ENCODE assay signal across 16 cellular contexts in genomic region chr3:133840767-133841166, GRCh38. TPM values are rescaled to one million over a fixed set of nuclear protein-coding genes. Genes with fewer than 3 reads are reported as not detected.
A peak's percentile ranks its signal among the peaks of the same experiment; 100 is the strongest.
DNase-seq lines count a peak whose midpoint lies in the region; TF ChIP-seq lines count a peak whose summit lies in the region.
"Had no signal": no experiment of that assay in that cellular context is flagged by ENCODE, and none has a peak within 500 bp of the region (broad histone marks: within the 10 kb centered on the region; RNA-seq: fewer than 3 reads in every experiment).

No MANE protein-coding gene starts in this region.

- H2BK15ac ChIP-seq in neuronal stem cell (ENCODE audit: low read length), result no peak overlapping the region

- no peaks in the 10 kb centered on the region for H3K4me1 Mint-ChIP-seq in CD14-positive monocyte
- H3K4me1 Mint-ChIP-seq: GM23338 had no signal

- no peak overlapping the region for H2BK120ac ChIP-seq in neuronal stem cell (ENCODE audit: low read depth, low read length)

- H3K4me3 Mint-ChIP-seq in CD14-positive monocyte, result no peak overlapping the region
- H3K4me3 Mint-ChIP-seq: CD8-positive, alpha-beta T cell; GM23338 had no signal

- H3K4me1 ChIP-seq in neuronal stem cell (ENCODE audit: control insufficient read depth in 2 of 2, insufficient read depth in 1 of 2, low read depth in 1 of 2, low read length in 2 of 2) (peaks cover 0 to 2% of the 10 kb centered on the region in 2 donors), sigmoid colon (no peaks in the 10 kb centered on the region), BE2C (no peaks in the 10 kb centered on the region)
- H3K4me1 ChIP-seq: A549 had no signal

- H3K4me2 ChIP-seq in neuronal stem cell (ENCODE audit: insufficient read depth, low read length, poor library complexity, severe bottlenecking), result no peak overlapping the region
- H3K4me2 ChIP-seq: A549, BLaER1, GM23338 had no signal

- peak overlapping the region; percentile 1 for H3K23ac ChIP-seq in neuronal stem cell (ENCODE audit: low read depth, low read length, poor library complexity)

- no peak for TF ChIP-seq EP300 in sigmoid colon (IDR thresholded peaks at IDR 0.05)

- H3K4me3 ChIP-seq in neuronal stem cell (ENCODE audit: low read length in 2 of 2) (no peak overlapping the region), sigmoid colon (no peak overlapping the region), BE2C (ENCODE audit: low read depth, low read length) (no peak overlapping the region)
- H3K4me3 ChIP-seq: A549, BLaER1, GM23338 had no signal

- H3K27me3 Mint-ChIP-seq in CD14-positive monocyte (ENCODE audit: low read depth in 3 of 3), result peaks cover 1 to 4% (median 2%) of the 10 kb centered on the region in 3 donors

- H3K9ac ChIP-seq in neuronal stem cell (ENCODE audit: low read depth, low read length, poor library complexity), result peak overlapping the region; percentile 12
- H3K9ac ChIP-seq: BLaER1 had no signal

- no peak overlapping the region for H4K91ac ChIP-seq in neuronal stem cell (ENCODE audit: low read depth, low read length, poor library complexity)

- H3K36me3 ChIP-seq in neuronal stem cell (replicated peaks in 1 of 2; ENCODE audit: control insufficient read depth in 2 of 2, insufficient read depth in 2 of 2, low read length in 2 of 2) (peaks cover 0 to 12% of the 10 kb centered on the region in 2 donors), sigmoid colon (peaks cover 0 to 9% (median 3%) of the 10 kb centered on the region in 4 donors), BE2C (no peaks in the 10 kb centered on the region)
- H3K36me3 ChIP-seq: BLaER1 had no signal

- TF ChIP-seq CTCF in CD14-positive monocyte (IDR thresholded peaks at IDR 0.05) (no peak), sigmoid colon (IDR thresholded peaks at IDR 0.05) (no peak), BE2C (IDR thresholded peaks at IDR 0.05; ENCODE audit: low read depth, low read length) (no peak)

- peak overlapping the region; percentile 34 for H3K18ac ChIP-seq in neuronal stem cell (ENCODE audit: low read length)

- H3K27ac ChIP-seq in neuronal stem cell (replicated peaks; ENCODE audit: low read length) (no peak overlapping the region), sigmoid colon (no peak overlapping the region)
- H3K27ac ChIP-seq: 22Rv1, A549, BLaER1 had no signal

- no peak for TF ChIP-seq POLR2A in sigmoid colon (IDR thresholded peaks at IDR 0.05)

- H3K27me3 ChIP-seq in neuronal stem cell (ENCODE audit: control insufficient read depth in 3 of 3, insufficient read depth in 3 of 3, low read depth in 1 of 3, low read length in 3 of 3) (peaks cover 0 to 4% (median 0%) of the 10 kb centered on the region in 3 experiments), sigmoid colon (no peaks in the 10 kb centered on the region), BE2C (no peaks in the 10 kb centered on the region)
- H3K27me3 ChIP-seq: BLaER1 had no signal

- WGBS in neuronal stem cell (ENCODE audit: extremely low coverage in 2 of 2, insufficient read length in 2 of 2, insufficient replicate concordance in 1 of 2), 2 donors, result no CpG with 5 or more reads among the region's 6 CpGs
- 87 to 88% methylated on average over 6 of the region's 6 CpGs for WGBS in sigmoid colon, 2 donors

- no peak overlapping the region for H4K8ac ChIP-seq in neuronal stem cell (ENCODE audit: low read depth, low read length)

- peak overlapping the region; percentile 43 for H3K14ac ChIP-seq in neuronal stem cell (ENCODE audit: low read length)

- H2BK12ac ChIP-seq in neuronal stem cell (ENCODE audit: low read length), result no peak overlapping the region

- H3K4ac ChIP-seq in neuronal stem cell (ENCODE audit: low read length), result no peak overlapping the region

- intact Hi-C loops in CD14-positive monocyte (cut with micrococcal nuclease), result no loop called here
- intact Hi-C loops in sigmoid colon (cut with DNase I), result no loop called here

- no peak overlapping the region for H3K27ac Mint-ChIP-seq in CD14-positive monocyte
- H3K27ac Mint-ChIP-seq: CD8-positive, alpha-beta T cell; GM23338 had no signal

- peaks cover 0 to 2% of the 10 kb centered on the region in 2 donors for H3K9me3 ChIP-seq in neuronal stem cell (replicated peaks in 1 of 2; ENCODE audit: control insufficient read depth in 2 of 2, insufficient read depth in 1 of 2, low read depth in 1 of 2, low read length in 2 of 2)
- H3K9me3 ChIP-seq in sigmoid colon, result no peaks in the 10 kb centered on the region
- no peaks in the 10 kb centered on the region for H3K9me3 ChIP-seq in BE2C
- H3K9me3 ChIP-seq: A549 had no signal

- H3K79me1 ChIP-seq in neuronal stem cell (ENCODE audit: low read depth, low read length), result no peaks in the 10 kb centered on the region

- no peak overlapping the region for H2AFZ ChIP-seq in neuronal stem cell (ENCODE audit: low read length)
- H2AFZ ChIP-seq: GM23338 had no signal

- peaks cover 0 to 7% (median 2%) of the 10 kb centered on the region in 7 donors for H3K9me3 Mint-ChIP-seq in CD14-positive monocyte
- H3K9me3 Mint-ChIP-seq: CD8-positive, alpha-beta T cell; GM23338 had no signal

- H3K36me3 Mint-ChIP-seq in CD14-positive monocyte, result no peaks in the 10 kb centered on the region
- H3K36me3 Mint-ChIP-seq: CD8-positive, alpha-beta T cell had no signal

- H2AK5ac ChIP-seq in neuronal stem cell (ENCODE audit: low read depth, low read length), result no peak overlapping the region

- DNase-seq in DMS 273 (lab: John Stamatoyannopoulos, UW; ENCODE audit: unreplicated experiment) (peak; percentile 23), DMS 273 treated with DMSO at 0.1 percent for 48 hours (lab: John Stamatoyannopoulos, UW) (no peak), CD14-positive monocyte (ENCODE audit: low spot score) (peak; percentile 15), neuronal stem cell (ENCODE audit: low spot score) (no peak), sigmoid colon (peak; percentile 45), BE2C (no peak)
- DNase-seq in activated naive CD4-positive, alpha-beta T cell treated with anti-CD3 and anti-CD28 coated beads, Interleukin-2, amount 50 U/mL, for 16 hours, result no peak
- DNase-seq: AML-193; Calu3; CD8-positive, alpha-beta T cell; GF-D8; HCEC 1CT had no signal

- no peak overlapping the region for H2BK5ac ChIP-seq in neuronal stem cell (ENCODE audit: low read length)

RNA-seq across cellular contexts. Expression of gene SRPRB, which starts 35.2 kb away (rescaled TPM):
- polyA plus RNA-seq in CD14-positive monocyte (10 to 100 TPM; 29.9 to 30.6 TPM), sigmoid colon (10 to 100 TPM in 1 of 3 donors, 1 to 10 TPM in 2; 4.2 to 33.3 (median 5.5) TPM)
- polyA plus RNA-seq in neuronal stem cell (2013, experiment 1 of 2), result 17.1 TPM
- polyA plus RNA-seq in neuronal stem cell (2013, experiment 2 of 2), result 18.9 TPM
- 10 to 100 TPM; 10.8 to 20.0 (median 15.8) TPM for total RNA-seq in sigmoid colon
- 172 TPM for polyA plus RNA-seq in BE2C (2012; ENCODE audit: insufficient read depth, insufficient read length, low read depth)

RNA-seq across cellular contexts. Expression of gene RAB6B, which starts 54.9 kb away (rescaled TPM):
- under 1 TPM in 1 of 2 donors, not detected in 1; 0.46 TPM for polyA plus RNA-seq in CD14-positive monocyte
- 18.7 TPM for polyA plus RNA-seq in neuronal stem cell (2013, experiment 1 of 2)
- 19.0 TPM for polyA plus RNA-seq in neuronal stem cell (2013, experiment 2 of 2)
- total RNA-seq in sigmoid colon, result 1 to 10 TPM; 4.3 to 8.0 (median 5.5) TPM
- polyA plus RNA-seq in sigmoid colon, result 10 to 100 TPM in 1 of 3 donors, 1 to 10 TPM in 1, under 1 TPM in 1; 0.60 to 19.7 (median 5.1) TPM
- 4.9 TPM for polyA plus RNA-seq in BE2C (2012; ENCODE audit: insufficient read depth, insufficient read length, low read depth)

Comparison
In these comparisons a context has a peak if more than half of its experiments do, and no peak if none do; other contexts are left out.
1. DNase-seq: peak in DMS 273 (single experiment), CD14-positive monocyte (single experiment) and sigmoid colon (single experiment); none in DMS 273 treated with DMSO at 0.1 percent for 48 hours (single experiment), neuronal stem cell (single experiment), activated naive CD4-positive, alpha-beta T cell treated with anti-CD3 and anti-CD28 coated beads, Interleukin-2, amount 50 U/mL, for 16 hours (single experiment) and BE2C (single experiment).